ENCODE assay signal across 8 cellular contexts in genomic region chr19:44212865-44213346, GRCh38.
A peak's percentile ranks its signal among the peaks of the same experiment; 100 is the strongest.
DNase-seq lines count a peak whose midpoint lies in the region; ATAC-seq and TF ChIP-seq lines count a peak whose summit lies in the region.

No MANE protein-coding gene starts in this region.

- H3K9me3 ChIP-seq in neuron (ENCODE audit: low read length): peaks cover 18% of the 10 kb centered on the region

- H3K4me3 ChIP-seq in HL-60 (replicated peaks; ENCODE audit: insufficient read depth, low read length): peak overlapping the region; percentile 91
- peak overlapping the region; percentile 83 for H3K4me3 ChIP-seq in WI38 (ENCODE audit: low read depth, low read length)
- peak overlapping the region; percentile 97 for H3K4me3 ChIP-seq in fibroblast of pulmonary artery (replicated peaks; ENCODE audit: low read depth, low read length)
- H3K4me3 ChIP-seq in neuron (ENCODE audit: low read length): peak overlapping the region; percentile 95

- peaks cover 33% of the 10 kb centered on the region for H3K36me3 ChIP-seq in neuron (ENCODE audit: insufficient read depth, low read length)

- peak overlapping the region; percentile 85 for H2AFZ ChIP-seq in neuron (ENCODE audit: low read depth, low read length)

- DNase-seq in NCI-H82 (lab: John Stamatoyannopoulos, UW) (peak; percentile 46), NCI-H82 treated with DMSO at 0.1 percent for 48 hours (lab: John Stamatoyannopoulos, UW; ENCODE audit: unreplicated experiment) (no peak), HL-60 (ENCODE audit: low read depth in 1 of 2, low spot score in 1 of 2) (no peak), fibroblast of pulmonary artery (ENCODE audit: low read depth) (peak; percentile 37)

- peaks cover 15% of the 10 kb centered on the region for H3K4me1 ChIP-seq in neuron (ENCODE audit: insufficient read depth, low read length)

- TF ChIP-seq CTCF in HL-60 (IDR thresholded peaks at IDR 0.05; ENCODE audit: insufficient read depth, low read length) (no peak), WI38 (IDR thresholded peaks at IDR 0.05; ENCODE audit: low read depth, low read length) (no peak), fibroblast of pulmonary artery (IDR thresholded peaks at IDR 0.05; ENCODE audit: low read length, missing control alignments) (no peak)

- H3K27me3 ChIP-seq in HL-60 (ENCODE audit: insufficient read depth, poor library complexity, severe bottlenecking) (no peaks in the 10 kb centered on the region), neuron (ENCODE audit: insufficient read depth, low read length) (no peaks in the 10 kb centered on the region)

- no peak for ATAC-seq in HG03135 (IDR thresholded peaks at IDR 0.05; ENCODE audit: unreplicated experiment)
- no peak for ATAC-seq in GM21390 (IDR thresholded peaks at IDR 0.05; ENCODE audit: unreplicated experiment)

- H3K27ac ChIP-seq in HL-60 (replicated peaks): peak overlapping the region; percentile 79

Comparison
In these comparisons a context has a peak if more than half of its experiments do, and no peak if none do; other contexts are left out.
1. DNase-seq: peak in NCI-H82 (single experiment) and fibroblast of pulmonary artery (single experiment); none in NCI-H82 treated with DMSO at 0.1 percent for 48 hours (single experiment) and HL-60 (0 of 2).
2. Peak in every context shown above with its lines, with median percentiles within 50 percentile points of each other: H3K4me3 ChIP-seq.